11 cellular contexts compared by ENCODE assay signal in the genomic region with DNA sequence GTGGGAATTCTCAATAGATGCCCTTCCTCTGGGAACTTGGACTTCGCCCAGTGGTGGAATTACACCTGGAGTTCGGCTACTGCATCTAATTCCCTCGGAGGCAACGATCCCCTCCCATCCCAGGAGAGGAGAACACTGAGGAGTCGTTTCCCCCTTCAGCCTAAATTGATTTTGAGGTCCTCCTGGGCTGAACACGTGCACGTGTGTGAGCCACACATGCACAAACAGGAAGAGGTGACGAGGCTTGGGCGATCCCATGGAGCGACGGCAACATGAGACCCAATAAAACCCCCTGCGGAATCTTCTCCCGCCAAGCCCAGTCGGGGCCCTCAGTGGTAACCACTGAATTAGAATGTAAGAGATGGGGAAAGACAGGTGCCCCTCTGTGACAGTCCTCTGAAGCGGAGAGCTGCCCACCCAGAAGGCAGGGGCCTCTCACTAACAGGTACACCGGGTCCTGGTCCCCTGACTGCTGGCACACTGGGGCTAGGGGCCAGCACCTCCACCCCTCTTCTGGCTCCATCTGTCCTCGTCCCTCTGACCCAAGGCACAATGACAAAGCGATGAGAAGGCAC. TPM values are rescaled to one million over a fixed set of nuclear protein-coding genes. Genes with fewer than 3 reads are reported as not detected.
DNase-seq lines count a peak whose midpoint lies in the region; ATAC-seq and TF ChIP-seq lines count a peak whose summit lies in the region.
"Had no signal": no experiment of that assay in that cellular context is flagged by ENCODE, and none has a peak within 500 bp of the region (broad histone marks: within the 10 kb centered on the region; RNA-seq: fewer than 3 reads in every experiment).

No MANE protein-coding gene starts in this region.

- CTCF ChIA-PET in activated CD8-positive, alpha-beta memory T cell treated with anti-CD3 and anti-CD28 coated beads, Interleukin-2, amount 10 ng/mL, durations not matched to agents 7 days and 5 days (lab: Charles Lee): interaction anchor here (1.4 kb wide), 1 partner anchor 57 kb away, joined by 5 read pairs; no protein-coding TSS in a partner anchor

- H3K27ac ChIP-seq in adrenal gland (peak overlapping the region in 4 of 5 donors; percentile 78 to 97 (median 88)), lower lobe of right lung (peak overlapping the region; percentile 89)

- H3K36me3 ChIP-seq in adrenal gland (replicated peaks in 1 of 2) (peaks cover 0 to 3% of the 10 kb centered on the region in 2 donors), lower lobe of right lung (peaks cover 10% of the 10 kb centered on the region)

- H3K4me1 ChIP-seq in adrenal gland (replicated peaks in 1 of 2) (peaks cover 41 to 85% of the 10 kb centered on the region in 2 donors), lower lobe of right lung (peaks cover 87% of the 10 kb centered on the region)

- WGBS in adrenal gland, 4 donors: 87 to 92% (median 90%) methylated on average over 18 of the region's 18 CpGs

- no peak for TF ChIP-seq POLR2A in adrenal gland (IDR thresholded peaks at IDR 0.05)

- TF ChIP-seq CTCF in HFFc6 (IDR thresholded peaks at IDR 0.05): no peak
- TF ChIP-seq CTCF in adrenal gland (IDR thresholded peaks at IDR 0.05): no peak
- TF ChIP-seq CTCF in lower lobe of right lung (IDR thresholded peaks at IDR 0.05): no peak

- H3K36me3 Mint-ChIP-seq in HFFc6 (ENCODE audit: low read depth): peaks cover 23% of the 10 kb centered on the region
- H3K36me3 Mint-ChIP-seq in stimulated activated effector memory CD8-positive, alpha-beta T cell treated with anti-CD3 and anti-CD28 coated beads, Interleukin-12 subunit alpha, Interleukin-12 subunit beta, amount 100 ng/mL, for 72 hours: peaks cover 26% of the 10 kb centered on the region
- H3K36me3 Mint-ChIP-seq in activated CD8-positive, alpha-beta memory T cell treated with anti-CD3 and anti-CD28 coated beads, Interleukin-2, amount 10 ng/mL, durations not matched to agents 7 days and 5 days: peaks cover 4% of the 10 kb centered on the region

- H3K4me3 ChIP-seq in adrenal gland (no peak overlapping the region), lower lobe of right lung (no peak overlapping the region)

- ATAC-seq in lower lobe of right lung (no peak), GM18498 (IDR thresholded peaks at IDR 0.05; ENCODE audit: unreplicated experiment) (no peak)
- no peak for ATAC-seq in stimulated activated effector memory CD8-positive, alpha-beta T cell treated with anti-CD3 and anti-CD28 coated beads, Interleukin-12 subunit alpha, Interleukin-12 subunit beta, amount 100 ng/mL, for 72 hours
- no peak for ATAC-seq in activated CD8-positive, alpha-beta memory T cell treated with anti-CD3 and anti-CD28 coated beads, Interleukin-2, amount 10 ng/mL, durations not matched to agents 7 days and 5 days
- ATAC-seq: activated CD4-positive, CD25-positive, alpha-beta regulatory T cell treated with anti-CD3 and anti-CD28 coated beads, Interleukin-2, amount 50 U/mL, for 24 hours had no signal

- H3K27me3 Mint-ChIP-seq in HFFc6 (ENCODE audit: insufficient read depth): no peaks in the 10 kb centered on the region; the same call in 1 of the 2 replicates
- no peaks in the 10 kb centered on the region for H3K27me3 Mint-ChIP-seq in activated CD8-positive, alpha-beta memory T cell treated with anti-CD3 and anti-CD28 coated beads, Interleukin-2, amount 10 ng/mL, durations not matched to agents 7 days and 5 days
- H3K27me3 Mint-ChIP-seq: IgD-negative memory B cell had no signal

- intact Hi-C loops in adrenal gland (cut with DNase I): no loop called here
- intact Hi-C loops in lower lobe of right lung (cut with DNase I): no loop called here

- H3K27me3 ChIP-seq in adrenal gland (no peaks in the 10 kb centered on the region), lower lobe of right lung (ENCODE audit: low read depth) (no peaks in the 10 kb centered on the region)

- H3K9me3 Mint-ChIP-seq in HFFc6: no peaks in the 10 kb centered on the region
- H3K9me3 Mint-ChIP-seq in stimulated activated effector memory CD8-positive, alpha-beta T cell treated with anti-CD3 and anti-CD28 coated beads, Interleukin-12 subunit alpha, Interleukin-12 subunit beta, amount 100 ng/mL, for 72 hours: no peaks in the 10 kb centered on the region
- H3K9me3 Mint-ChIP-seq in activated CD8-positive, alpha-beta memory T cell treated with anti-CD3 and anti-CD28 coated beads, Interleukin-2, amount 10 ng/mL, durations not matched to agents 7 days and 5 days (ENCODE audit: low read depth): no peaks in the 10 kb centered on the region
- H3K9me3 Mint-ChIP-seq: activated naive CD4-positive, alpha-beta T cell treated with anti-CD3 and anti-CD28 coated beads for 36 hours; IgD-negative memory B cell had no signal

- DNase-seq in HFFc6: no peak
- DNase-seq in adrenal gland: no peak
- no peak for DNase-seq in lower lobe of right lung
- no peak for DNase-seq in stimulated activated effector memory CD8-positive, alpha-beta T cell treated with anti-CD3 and anti-CD28 coated beads, Interleukin-12 subunit alpha, Interleukin-12 subunit beta, amount 100 ng/mL, for 72 hours (ENCODE audit: low spot score in 2 of 2)
- no peak for DNase-seq in NCI-H1930 (lab: John Stamatoyannopoulos, UW)
- DNase-seq in NCI-H774 (lab: John Stamatoyannopoulos, UW): no peak
- DNase-seq in activated CD8-positive, alpha-beta memory T cell treated with anti-CD3 and anti-CD28 coated beads, Interleukin-2, amount 10 ng/mL, durations not matched to agents 7 days and 5 days: no peak
- DNase-seq: activated naive CD4-positive, alpha-beta T cell treated with anti-CD3 and anti-CD28 coated beads for 36 hours had no signal

- peak overlapping the region; percentile 93 for H3K27ac Mint-ChIP-seq in HFFc6
- peak overlapping the region; percentile 68 for H3K27ac Mint-ChIP-seq in stimulated activated effector memory CD8-positive, alpha-beta T cell treated with anti-CD3 and anti-CD28 coated beads, Interleukin-12 subunit alpha, Interleukin-12 subunit beta, amount 100 ng/mL, for 72 hours
- no peak overlapping the region for H3K27ac Mint-ChIP-seq in activated CD8-positive, alpha-beta memory T cell treated with anti-CD3 and anti-CD28 coated beads, Interleukin-2, amount 10 ng/mL, durations not matched to agents 7 days and 5 days

- H3K9me3 ChIP-seq in adrenal gland (replicated peaks in 1 of 3): no peaks in the 10 kb centered on the region
- no peaks in the 10 kb centered on the region for H3K9me3 ChIP-seq in lower lobe of right lung

- H3K4me3 Mint-ChIP-seq in HFFc6: peak overlapping the region; percentile 84
- H3K4me3 Mint-ChIP-seq in stimulated activated effector memory CD8-positive, alpha-beta T cell treated with anti-CD3 and anti-CD28 coated beads, Interleukin-12 subunit alpha, Interleukin-12 subunit beta, amount 100 ng/mL, for 72 hours: no peak overlapping the region
- H3K4me3 Mint-ChIP-seq in activated CD8-positive, alpha-beta memory T cell treated with anti-CD3 and anti-CD28 coated beads, Interleukin-2, amount 10 ng/mL, durations not matched to agents 7 days and 5 days: no peak overlapping the region
- H3K4me3 Mint-ChIP-seq: activated naive CD4-positive, alpha-beta T cell treated with anti-CD3 and anti-CD28 coated beads for 36 hours had no signal

- peaks cover 85% of the 10 kb centered on the region for H3K4me1 Mint-ChIP-seq in HFFc6 (ENCODE audit: low read depth)
- H3K4me1 Mint-ChIP-seq in stimulated activated effector memory CD8-positive, alpha-beta T cell treated with anti-CD3 and anti-CD28 coated beads, Interleukin-12 subunit alpha, Interleukin-12 subunit beta, amount 100 ng/mL, for 72 hours: peaks cover 78% of the 10 kb centered on the region
- peaks cover 27% of the 10 kb centered on the region for H3K4me1 Mint-ChIP-seq in activated CD8-positive, alpha-beta memory T cell treated with anti-CD3 and anti-CD28 coated beads, Interleukin-2, amount 10 ng/mL, durations not matched to agents 7 days and 5 days

RNA-seq across cellular contexts. Expression of gene MLLT1, which starts 4.5 kb away (rescaled TPM):
- 10 to 100 TPM; 54.6 to 69.4 (median 59.5) TPM for total RNA-seq in HFFc6 (2021; fragmentation: NEBNext Ultra II Directional; extraction: Animal tissue kit (Norgen Biotek cat#: 25700))
- total RNA-seq in adrenal gland: 10 to 100 TPM; 15.5 to 66.3 (median 31.9) TPM
- 10 to 100 TPM; 10.4 to 41.1 (median 33.6) TPM for polyA plus RNA-seq in adrenal gland
- 61.9 TPM for total RNA-seq in lower lobe of right lung
- 10 to 100 TPM; 40.5 to 47.1 TPM for total RNA-seq in activated CD8-positive, alpha-beta memory T cell treated with anti-CD3 and anti-CD28 coated beads, Interleukin-2, amount 10 ng/mL, durations not matched to agents 7 days and 5 days

RNA-seq across cellular contexts. Expression of gene ACER1, which starts 58.2 kb away (rescaled TPM):
- not detected for total RNA-seq in HFFc6 (2021; fragmentation: NEBNext Ultra II Directional; extraction: Animal tissue kit (Norgen Biotek cat#: 25700))
- total RNA-seq in adrenal gland: not detected
- under 1 TPM in 1 of 3 donors, not detected in 2; 0.16 TPM for polyA plus RNA-seq in adrenal gland
- not detected for total RNA-seq in lower lobe of right lung
- total RNA-seq in activated CD8-positive, alpha-beta memory T cell treated with anti-CD3 and anti-CD28 coated beads, Interleukin-2, amount 10 ng/mL, durations not matched to agents 7 days and 5 days: under 1 TPM in 1 of 2 experiments, not detected in 1; 0.26 TPM
- total RNA-seq: activated naive CD4-positive, alpha-beta T cell treated with anti-CD3 and anti-CD28 coated beads for 36 hours had no signal
- polyA plus RNA-seq: IgD-negative memory B cell had no signal
